Comparison of ENCODE assay signal across 16 cellular contexts in the genomic region with DNA sequence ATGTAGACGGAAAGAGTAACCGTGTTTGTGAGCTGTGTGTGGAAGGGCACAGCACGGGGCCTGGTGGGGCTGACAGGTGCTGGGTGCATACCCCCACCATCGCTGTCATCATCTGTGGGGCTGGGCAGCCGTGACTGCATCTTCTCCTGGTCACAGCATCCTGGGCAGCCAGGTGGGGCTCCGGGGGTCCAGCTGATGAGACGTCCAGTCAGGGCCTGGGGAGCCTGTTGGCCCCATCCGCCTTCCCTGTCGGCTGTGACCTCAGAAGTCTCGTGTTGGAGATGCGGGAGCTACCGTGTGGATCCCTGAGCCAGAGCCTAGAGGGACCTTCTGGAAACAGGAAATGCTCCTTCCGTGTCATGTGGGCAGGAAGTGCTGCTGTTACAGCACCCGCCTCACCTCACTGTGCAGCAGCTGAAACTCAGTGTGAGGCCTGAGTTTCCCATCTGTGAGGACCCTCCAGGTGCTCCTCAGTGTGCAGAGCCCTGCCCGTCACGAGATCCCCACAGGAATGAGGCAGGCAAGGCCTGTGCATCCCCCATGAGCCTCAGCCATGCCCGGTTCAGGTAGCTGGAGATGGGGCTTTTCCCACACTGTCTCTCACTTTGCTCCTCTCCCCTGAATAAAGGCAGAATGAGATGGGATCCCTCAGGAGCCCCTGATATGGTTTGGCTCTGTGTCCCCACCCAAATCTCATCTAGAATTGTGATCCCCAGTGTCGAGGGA.
DNase-seq lines count a peak whose midpoint lies in the region; ATAC-seq and TF ChIP-seq lines count a peak whose summit lies in the region.
"Had no signal": no experiment of that assay in that cellular context is flagged by ENCODE, and none has a peak within 500 bp of the region (broad histone marks: within the 10 kb centered on the region; RNA-seq: fewer than 3 reads in every experiment).

No MANE protein-coding gene starts in this region.

- no peaks in the 10 kb centered on the region for H3K27me3 ChIP-seq in stomach
- H3K27me3 ChIP-seq: neutrophil had no signal

- TF ChIP-seq POLR2A in stomach (IDR thresholded peaks at IDR 0.05) = no peak

- TF ChIP-seq EP300 in stomach (IDR thresholded peaks at IDR 0.05) = no peak

- ATAC-seq in HG03175 (IDR thresholded peaks at IDR 0.05; ENCODE audit: unreplicated experiment) (no peak), HG03442 (IDR thresholded peaks at IDR 0.05; ENCODE audit: unreplicated experiment) (no peak)

- peaks cover 2 to 21% (median 14%) of the 10 kb centered on the region in 4 donors for H3K9me3 ChIP-seq in stomach

- H3K36me3 Mint-ChIP-seq in activated CD4-positive, alpha-beta memory T cell treated with anti-CD3 and anti-CD28 coated beads, Interleukin-2, amount 10 ng/mL, durations not matched to agents 7 days and 5 days (ENCODE audit: low read depth) = no peaks in the 10 kb centered on the region
- H3K36me3 Mint-ChIP-seq in activated CD4-positive, alpha-beta memory T cell treated with anti-CD3 and anti-CD28 coated beads for 36 hours = no peaks in the 10 kb centered on the region
- H3K36me3 Mint-ChIP-seq: CD4-positive, CD25-positive, alpha-beta regulatory T cell; mesothelial cell of epicardium had no signal

- CTCF ChIA-PET in activated CD4-positive, alpha-beta memory T cell treated with anti-CD3 and anti-CD28 coated beads, Interleukin-2, amount 10 ng/mL, durations not matched to agents 7 days and 5 days (lab: Charles Lee) = no interaction called here
- CTCF ChIA-PET in activated CD4-positive, alpha-beta memory T cell treated with anti-CD3 and anti-CD28 coated beads for 36 hours (lab: Charles Lee) = interaction anchor here (1.5 kb wide), 1 partner anchor 29 kb away, joined by 5 read pairs; no protein-coding TSS in a partner anchor

- WGBS in stomach, 5 donors = 70 to 78% (median 76%) methylated on average over 16 to 18 of the region's 18 CpGs

- H3K4me1 Mint-ChIP-seq in activated CD4-positive, alpha-beta memory T cell treated with anti-CD3 and anti-CD28 coated beads, Interleukin-2, amount 10 ng/mL, durations not matched to agents 7 days and 5 days = peaks cover 8% of the 10 kb centered on the region
- peaks cover 13% of the 10 kb centered on the region for H3K4me1 Mint-ChIP-seq in activated CD4-positive, alpha-beta memory T cell treated with anti-CD3 and anti-CD28 coated beads for 36 hours (ENCODE audit: low read depth)
- H3K4me1 Mint-ChIP-seq: mesothelial cell of epicardium had no signal

- POLR2A ChIA-PET in activated CD4-positive, alpha-beta memory T cell treated with anti-CD3 and anti-CD28 coated beads, Interleukin-2, amount 10 ng/mL, durations not matched to agents 7 days and 5 days (lab: Charles Lee) = no interaction called here
- POLR2A ChIA-PET in activated CD4-positive, alpha-beta memory T cell treated with anti-CD3 and anti-CD28 coated beads for 36 hours (lab: Charles Lee) = no interaction called here

- no peak overlapping the region for H3K27ac Mint-ChIP-seq in activated CD4-positive, alpha-beta memory T cell treated with anti-CD3 and anti-CD28 coated beads, Interleukin-2, amount 10 ng/mL, durations not matched to agents 7 days and 5 days
- no peak overlapping the region for H3K27ac Mint-ChIP-seq in activated CD4-positive, alpha-beta memory T cell treated with anti-CD3 and anti-CD28 coated beads for 36 hours
- H3K27ac Mint-ChIP-seq: mesothelial cell of epicardium had no signal

- no peak for TF ChIP-seq CTCF in stomach (IDR thresholded peaks at IDR 0.05)

- peak; percentile 14 for DNase-seq in activated CD4-positive, alpha-beta memory T cell treated with anti-CD3 and anti-CD28 coated beads, Interleukin-2, amount 10 ng/mL, durations not matched to agents 7 days and 5 days
- no peak for DNase-seq in activated CD4-positive, alpha-beta memory T cell treated with anti-CD3 and anti-CD28 coated beads for 36 hours
- DNase-seq in activated CD8-positive, alpha-beta memory T cell treated with anti-CD3 and anti-CD28 coated beads, Interleukin-2, amount 50 U/mL, for 48 hours = peak; percentile 43
- DNase-seq in iPS-NIHi7 (ENCODE audit: extremely low spot score) (peak; percentile 6), stomach (peak; percentile 24), kidney tubule cell (ENCODE audit: low spot score) (no peak)
- DNase-seq: 8988T, activated gamma-delta T cell, MV-4-11, NCI-H526 treated with DMSO at 0.1 percent for 48 hours, trophoblast cell had no signal

- H3K4me3 ChIP-seq in stomach = no peak overlapping the region

- H3K4me3 Mint-ChIP-seq in activated CD4-positive, alpha-beta memory T cell treated with anti-CD3 and anti-CD28 coated beads, Interleukin-2, amount 10 ng/mL, durations not matched to agents 7 days and 5 days = no peak overlapping the region
- no peak overlapping the region for H3K4me3 Mint-ChIP-seq in activated CD4-positive, alpha-beta memory T cell treated with anti-CD3 and anti-CD28 coated beads for 36 hours
- H3K4me3 Mint-ChIP-seq: mesothelial cell of epicardium had no signal

- intact Hi-C loops in activated CD4-positive, alpha-beta memory T cell treated with anti-CD3 and anti-CD28 coated beads for 36 hours (cut with micrococcal nuclease) = loop anchor here (10.0 kb wide), 1 partner anchor 65 kb away; no protein-coding TSS in a partner anchor
- intact Hi-C loops in stomach (cut with DNase I; ENCODE audit: low total_unique reads) = no loop called here

- H3K9me3 Mint-ChIP-seq in activated CD4-positive, alpha-beta memory T cell treated with anti-CD3 and anti-CD28 coated beads, Interleukin-2, amount 10 ng/mL, durations not matched to agents 7 days and 5 days = peaks cover 9% of the 10 kb centered on the region
- peaks cover 12% of the 10 kb centered on the region for H3K9me3 Mint-ChIP-seq in activated CD4-positive, alpha-beta memory T cell treated with anti-CD3 and anti-CD28 coated beads for 36 hours

- H3K36me3 ChIP-seq in stomach = no peaks in the 10 kb centered on the region
- H3K36me3 ChIP-seq: neutrophil had no signal

- H3K27me3 Mint-ChIP-seq in activated CD4-positive, alpha-beta memory T cell treated with anti-CD3 and anti-CD28 coated beads, Interleukin-2, amount 10 ng/mL, durations not matched to agents 7 days and 5 days = no peaks in the 10 kb centered on the region
- no peaks in the 10 kb centered on the region for H3K27me3 Mint-ChIP-seq in activated CD4-positive, alpha-beta memory T cell treated with anti-CD3 and anti-CD28 coated beads for 36 hours
- H3K27me3 Mint-ChIP-seq: CD4-positive, CD25-positive, alpha-beta regulatory T cell had no signal

- H3K27ac ChIP-seq in stomach = no peak overlapping the region
- H3K27ac ChIP-seq: neutrophil had no signal

- H3K4me1 ChIP-seq in stomach = peaks cover 0 to 11% (median 6%) of the 10 kb centered on the region in 4 donors

Comparison
In these comparisons a context has a peak if more than half of its experiments do, and no peak if none do; other contexts are left out.
1. DNase-seq: peak in activated CD4-positive, alpha-beta memory T cell treated with anti-CD3 and anti-CD28 coated beads, Interleukin-2, amount 10 ng/mL, durations not matched to agents 7 days and 5 days (single experiment), activated CD8-positive, alpha-beta memory T cell treated with anti-CD3 and anti-CD28 coated beads, Interleukin-2, amount 50 U/mL, for 48 hours (single experiment), iPS-NIHi7 (single experiment) and stomach (single experiment); none in activated CD4-positive, alpha-beta memory T cell treated with anti-CD3 and anti-CD28 coated beads for 36 hours (single experiment) and kidney tubule cell (single experiment).